Comparison of ENCODE assay signal across 9 cellular contexts in the genomic region with DNA sequence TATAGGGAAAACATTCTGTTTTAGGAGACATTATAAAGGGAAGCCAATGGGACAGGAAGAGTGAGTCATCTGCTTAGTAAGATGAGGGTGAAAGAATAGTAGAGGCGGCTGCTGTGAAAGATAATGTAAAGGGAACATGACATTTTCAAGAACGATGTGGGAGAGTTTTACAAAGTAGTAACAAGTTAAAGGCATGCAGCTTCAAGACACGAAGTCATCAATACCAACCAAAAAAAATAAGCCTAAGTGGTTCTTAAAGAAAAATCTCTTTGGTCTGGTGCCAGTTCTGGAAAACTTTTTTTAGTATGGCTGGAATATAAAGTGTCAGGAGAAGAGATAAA. TPM values are rescaled to one million over a fixed set of nuclear protein-coding genes. Genes with fewer than 3 reads are reported as not detected.
DNase-seq lines count a peak whose midpoint lies in the region; ATAC-seq, FAIRE-seq and TF ChIP-seq lines count a peak whose summit lies in the region.
"Had no signal": no experiment of that assay in that cellular context is flagged by ENCODE, and none has a peak within 500 bp of the region (broad histone marks: within the 10 kb centered on the region; RNA-seq: fewer than 3 reads in every experiment).

No MANE protein-coding gene starts in this region.

- H3K14ac ChIP-seq in mesenchymal stem cell (ENCODE audit: low read length in 2 of 2), result no peak overlapping the region

- H3K27me3 ChIP-seq in Loucy (ENCODE audit: insufficient read depth, low read length, poor library complexity, severe bottlenecking) (no peaks in the 10 kb centered on the region), brain microvascular endothelial cell (replicated peaks) (no peaks in the 10 kb centered on the region), mesenchymal stem cell (ENCODE audit: control insufficient read depth in 1 of 2, insufficient read depth in 1 of 2, low read length in 2 of 2) (no peaks in the 10 kb centered on the region)

- H2BK5ac ChIP-seq in mesenchymal stem cell (ENCODE audit: low read depth, low read length, poor library complexity, severe bottlenecking), result no peak overlapping the region

- H3K18ac ChIP-seq in mesenchymal stem cell (ENCODE audit: low read depth in 1 of 2, low read length in 2 of 2), result no peak overlapping the region

- no peak overlapping the region for H2AK5ac ChIP-seq in mesenchymal stem cell (ENCODE audit: low read length, severe bottlenecking)

- H2AFZ ChIP-seq in Loucy (ENCODE audit: low read length) (no peak overlapping the region), mesenchymal stem cell (ENCODE audit: low read depth, low read length) (no peak overlapping the region)

- no peaks in the 10 kb centered on the region for H3F3A ChIP-seq in Loucy (ENCODE audit: low read depth)

- no peak overlapping the region for H3K4ac ChIP-seq in mesenchymal stem cell (ENCODE audit: low read depth in 1 of 2, low read length in 2 of 2)

- H3K79me1 ChIP-seq in mesenchymal stem cell (replicated peaks; ENCODE audit: low read length, poor library complexity, severe bottlenecking), result peaks cover 17% of the 10 kb centered on the region

- H2BK15ac ChIP-seq in mesenchymal stem cell (ENCODE audit: low read depth, poor library complexity, severe bottlenecking), result no peak overlapping the region

- WGBS in mesenchymal stem cell, result 0% methylated on average over 1 of the region's 3 CpGs

- H3K9ac ChIP-seq in Loucy (ENCODE audit: low read depth, low read length, poor library complexity, severe bottlenecking) (peak overlapping the region; percentile 11), mesenchymal stem cell (ENCODE audit: low read length) (peak overlapping the region; percentile 68)

- H3K36me3 ChIP-seq in Loucy (ENCODE audit: insufficient read depth, low read length), result peaks cover 20% of the 10 kb centered on the region; the same call in 1 of the 2 replicates
- H3K36me3 ChIP-seq in brain microvascular endothelial cell (replicated peaks), result peaks cover 77% of the 10 kb centered on the region
- peaks cover 24 to 99% of the 10 kb centered on the region in 2 experiments for H3K36me3 ChIP-seq in mesenchymal stem cell (ENCODE audit: control insufficient read depth in 1 of 2, insufficient read depth in 2 of 2, low read depth in 1 of 2, low read length in 2 of 2)

- H4K20me1 ChIP-seq in Loucy (ENCODE audit: insufficient read depth, low read length, poor library complexity, severe bottlenecking), result peaks cover 21% of the 10 kb centered on the region

- H3K4me1 ChIP-seq in Loucy (ENCODE audit: insufficient read depth, low read length, poor library complexity, severe bottlenecking), result peaks cover 55% of the 10 kb centered on the region
- peaks cover 8% of the 10 kb centered on the region for H3K4me1 ChIP-seq in mesenchymal stem cell (ENCODE audit: control insufficient read depth, insufficient read depth, low read depth, low read length)

- no peak overlapping the region for H3K23ac ChIP-seq in mesenchymal stem cell (ENCODE audit: low read length in 2 of 2)

- H2BK120ac ChIP-seq in mesenchymal stem cell (ENCODE audit: low read depth, low read length), result no peak overlapping the region

- H3K27ac ChIP-seq in brain microvascular endothelial cell (peak overlapping the region; percentile 76), mesenchymal stem cell (ENCODE audit: low read length, poor library complexity, severe bottlenecking) (peak overlapping the region; percentile 31)

- H3K4me2 ChIP-seq in Loucy (ENCODE audit: low read depth, low read length, poor library complexity, severe bottlenecking), result peak overlapping the region; percentile 31
- H3K4me2 ChIP-seq in mesenchymal stem cell (ENCODE audit: low read length, poor library complexity, severe bottlenecking), result no peak overlapping the region

- no peaks in the 10 kb centered on the region for H3K9me2 ChIP-seq in Loucy (replicated peaks; ENCODE audit: low read depth, low read length)

- no peak for TF ChIP-seq CTCF in AG10803 (conservative IDR thresholded peaks at IDR 0.05; ENCODE audit: low read length)
- TF ChIP-seq CTCF in Loucy (conservative IDR thresholded peaks at IDR 0.05; ENCODE audit: low read length), result no peak
- TF ChIP-seq CTCF in brain microvascular endothelial cell (IDR thresholded peaks at IDR 0.05; ENCODE audit: low read depth, low read length, missing control alignments), result no peak

- H3K4me3 ChIP-seq in AG10803 (ENCODE audit: low read length), result no peak overlapping the region
- H3K4me3 ChIP-seq in Loucy (ENCODE audit: low read length, poor library complexity, severe bottlenecking), result no peak overlapping the region
- H3K4me3 ChIP-seq in brain microvascular endothelial cell (ENCODE audit: low read depth, low read length), result no peak overlapping the region
- H3K4me3 ChIP-seq in mesenchymal stem cell (ENCODE audit: insufficient read depth in 1 of 2, low read depth in 1 of 2, low read length in 2 of 2), result no peak overlapping the region

- no peak overlapping the region for H2BK12ac ChIP-seq in mesenchymal stem cell (ENCODE audit: low read length in 2 of 2)

- H4K91ac ChIP-seq in mesenchymal stem cell (ENCODE audit: low read length), result no peak overlapping the region

- no peak overlapping the region for H4K8ac ChIP-seq in mesenchymal stem cell (ENCODE audit: low read length)

- TF ChIP-seq POLR2A in GM12891 (IDR thresholded peaks at IDR 0.05; ENCODE audit: low read depth, low read length), result no peak

- in situ Hi-C loops in brain microvascular endothelial cell (cut with HindIII; ENCODE audit: low pct_ligation_motif_present, low sequenced_read_pairs), result no loop called here

- H3K9me3 ChIP-seq in Loucy (ENCODE audit: insufficient read depth, low read depth, low read length) (no peaks in the 10 kb centered on the region), mesenchymal stem cell (ENCODE audit: control insufficient read depth, low read length) (no peaks in the 10 kb centered on the region)

- DNase-seq in AG10803 (ENCODE audit: low read depth) (peak; percentile 42), brain microvascular endothelial cell (peak; percentile 71), mesenchymal stem cell (peak; percentile 86), DMS79 treated with DMSO at 0.1 percent for 48 hours (lab: John Stamatoyannopoulos, UW) (no peak), GM12891 (ENCODE audit: insufficient read length, low spot score) (no peak)
- DNase-seq: NCI-H526 had no signal

- no peak for FAIRE-seq in GM12891 (lab: Jason Lieb, UNC)

- peaks cover 56% of the 10 kb centered on the region for H3K79me2 ChIP-seq in Loucy (ENCODE audit: insufficient read depth, low read length)

- no peak for ATAC-seq in GM21515 (IDR thresholded peaks at IDR 0.05; ENCODE audit: unreplicated experiment)
- ATAC-seq in HG02610 (IDR thresholded peaks at IDR 0.05; ENCODE audit: unreplicated experiment), result no peak

TF ChIP-seq in GM12891, 5 proteins besides CTCF, POLR2A, EP300 and RAD21:
- TF ChIP-seq SPI1 (IDR thresholded peaks at IDR 0.05; ENCODE audit: low read depth, low read length), result no peak
- TF ChIP-seq TAF1 (IDR thresholded peaks at IDR 0.05; ENCODE audit: low read depth, low read length), result no peak
- TF ChIP-seq PAX5 (IDR thresholded peaks at IDR 0.05; ENCODE audit: insufficient read depth, low read length, severe bottlenecking), result no peak
- TF ChIP-seq POLR2AphosphoS5 (IDR thresholded peaks at IDR 0.05; ENCODE audit: low read depth, low read length), result no peak
- no peak for TF ChIP-seq POU2F2 (IDR thresholded peaks at IDR 0.05; ENCODE audit: low read depth, low read length)

RNA-seq across cellular contexts. Expression of a gene that starts 6.1 kb away (rescaled TPM):
- 324 TPM for polyA plus RNA-seq in mesenchymal stem cell (2013, experiment 1 of 2)
- 340 TPM for polyA plus RNA-seq in mesenchymal stem cell (2013, experiment 2 of 2)
- 133 TPM for polyA plus RNA-seq in GM12891 (2012; ENCODE audit: low read depth, missing spikeins)

RNA-seq across cellular contexts. Expression of a gene that starts 8.2 kb away (rescaled TPM):
- polyA plus RNA-seq in mesenchymal stem cell (2013, experiment 1 of 2), result 2.3 TPM
- polyA plus RNA-seq in mesenchymal stem cell (2013, experiment 2 of 2), result 1.9 TPM
- polyA plus RNA-seq in GM12891 (2012; ENCODE audit: low read depth, missing spikeins), result 0.73 TPM

RNA-seq across cellular contexts. Expression of a gene that starts 28.6 kb away (rescaled TPM):
- 0.07 TPM for polyA plus RNA-seq in mesenchymal stem cell (2013, experiment 1 of 2)
- 0.07 TPM for polyA plus RNA-seq in mesenchymal stem cell (2013, experiment 2 of 2)
- 0.05 TPM for polyA plus RNA-seq in GM12891 (2012; ENCODE audit: low read depth, missing spikeins)

Comparison
In these comparisons a context has a peak if more than half of its experiments do, and no peak if none do; other contexts are left out.
1. DNase-seq: peak in AG10803 (single experiment), brain microvascular endothelial cell (single experiment) and mesenchymal stem cell (single experiment); none in DMS79 treated with DMSO at 0.1 percent for 48 hours (single experiment) and GM12891 (single experiment).